Comparison of ENCODE assay signal across 10 cellular contexts in the genomic region with DNA sequence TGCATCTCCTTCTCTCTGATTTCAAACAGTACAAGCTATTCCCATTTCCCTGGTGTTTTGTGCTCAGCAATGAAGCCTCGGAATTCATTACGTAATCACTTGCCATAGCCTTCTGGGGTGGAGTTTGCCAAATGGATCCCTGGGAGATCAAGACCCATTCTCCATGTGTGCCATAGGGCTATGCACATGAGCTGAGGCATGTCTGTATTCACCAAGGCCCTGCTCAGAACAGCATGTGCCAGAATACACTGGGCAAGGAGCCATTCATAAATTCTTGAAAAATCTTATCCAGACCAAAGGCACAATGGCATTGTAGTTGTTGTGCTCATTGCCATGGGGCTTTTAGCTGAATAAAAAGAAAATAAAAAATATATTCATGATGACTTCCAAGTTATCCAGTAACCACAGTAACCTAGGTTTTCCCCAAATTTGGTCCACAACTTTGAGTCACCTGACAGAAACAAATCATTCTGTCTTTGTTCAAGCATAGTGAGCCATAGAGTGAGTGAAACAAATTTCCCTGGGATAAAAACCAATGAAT. TPM values are rescaled to one million over a fixed set of nuclear protein-coding genes. Genes with fewer than 3 reads are reported as not detected.
A peak's percentile ranks its signal among the peaks of the same experiment; 100 is the strongest.
DNase-seq lines count a peak whose midpoint lies in the region; ATAC-seq, FAIRE-seq and TF ChIP-seq lines count a peak whose summit lies in the region.
"Had no signal": no experiment of that assay in that cellular context is flagged by ENCODE, and none has a peak within 500 bp of the region (broad histone marks: within the 10 kb centered on the region; RNA-seq: fewer than 3 reads in every experiment).

No MANE protein-coding gene starts in this region.

- H3K27ac ChIP-seq in heart right ventricle (no peak overlapping the region), testis (no peak overlapping the region), esophagus squamous epithelium (no peak overlapping the region)
- H3K27ac ChIP-seq: parathyroid adenoma had no signal

- TF ChIP-seq CTCF in astrocyte of the spinal cord (IDR thresholded peaks at IDR 0.05; ENCODE audit: low read depth, low read length) (no peak), heart right ventricle (IDR thresholded peaks at IDR 0.05) (no peak), testis (IDR thresholded peaks at IDR 0.05) (no peak), esophagus squamous epithelium (IDR thresholded peaks at IDR 0.05) (no peak)

- no peak for TF ChIP-seq POLR2A in H54 (IDR thresholded peaks at IDR 0.05; ENCODE audit: low read depth, low read length)
- TF ChIP-seq POLR2A in testis (IDR thresholded peaks at IDR 0.05) = no peak
- no peak for TF ChIP-seq POLR2A in esophagus squamous epithelium (IDR thresholded peaks at IDR 0.05)

- H3K27ac Mint-ChIP-seq in activated T-cell treated with anti-CD3 and anti-CD28 coated beads, Interleukin-2, amount 50 U/mL, for 72 hours = no peak overlapping the region
- H3K27ac Mint-ChIP-seq: dendritic cell treated with granulocyte-macrophage colony-stimulating factor and Interleukin-4, amounts not matched to agents 40 ng/mL and 50 ng/mL, for 4 days had no signal

- no peaks in the 10 kb centered on the region for H3K4me1 Mint-ChIP-seq in activated T-cell treated with anti-CD3 and anti-CD28 coated beads, Interleukin-2, amount 50 U/mL, for 72 hours (ENCODE audit: low read depth)

- no peaks in the 10 kb centered on the region for H3K9me3 ChIP-seq in heart right ventricle
- H3K9me3 ChIP-seq in testis = no peaks in the 10 kb centered on the region
- H3K9me3 ChIP-seq in esophagus squamous epithelium = no peaks in the 10 kb centered on the region

- H3K36me3 Mint-ChIP-seq in activated T-cell treated with anti-CD3 and anti-CD28 coated beads, Interleukin-2, amount 50 U/mL, for 72 hours (ENCODE audit: insufficient read depth in 2 of 2) = no peaks in the 10 kb centered on the region

- FAIRE-seq in H54 (lab: Jason Lieb, UNC) = peak; percentile 15

- no peak overlapping the region for H3K4me3 Mint-ChIP-seq in activated T-cell treated with anti-CD3 and anti-CD28 coated beads, Interleukin-2, amount 50 U/mL, for 72 hours
- H3K4me3 Mint-ChIP-seq: dendritic cell treated with granulocyte-macrophage colony-stimulating factor and Interleukin-4, amounts not matched to agents 40 ng/mL and 50 ng/mL, for 4 days had no signal

- H3K27me3 ChIP-seq in heart right ventricle = no peaks in the 10 kb centered on the region
- H3K27me3 ChIP-seq in testis = no peaks in the 10 kb centered on the region
- no peaks in the 10 kb centered on the region for H3K27me3 ChIP-seq in esophagus squamous epithelium

- no peaks in the 10 kb centered on the region for H3K9me3 Mint-ChIP-seq in activated T-cell treated with anti-CD3 and anti-CD28 coated beads, Interleukin-2, amount 50 U/mL, for 72 hours
- H3K9me3 Mint-ChIP-seq: dendritic cell treated with granulocyte-macrophage colony-stimulating factor and Interleukin-4, amounts not matched to agents 40 ng/mL and 50 ng/mL, for 4 days had no signal

- H3K36me3 ChIP-seq in heart right ventricle (no peaks in the 10 kb centered on the region), testis (ENCODE audit: low read depth, missing control alignments) (no peaks in the 10 kb centered on the region), esophagus squamous epithelium (no peaks in the 10 kb centered on the region)

- in situ Hi-C loops in astrocyte of the spinal cord (cut with HindIII; ENCODE audit: low sequenced_read_pairs) = no loop called here

- intact Hi-C loops in heart right ventricle (cut with DNase I) (no loop called here), testis (cut with DNase I; ENCODE audit: low total_unique reads) (no loop called here), esophagus squamous epithelium (cut with DNase I) (no loop called here)

- DNase-seq in H54 (ENCODE audit: insufficient read length, low spot score) = no peak
- DNase-seq in astrocyte of the spinal cord (ENCODE audit: low read depth, low spot score) = peak; percentile 91
- DNase-seq in heart right ventricle = peak in 1 of 2 donors; percentile 4
- DNase-seq in testis = peak; percentile 44
- no peak for DNase-seq in activated T-cell treated with anti-CD3 and anti-CD28 coated beads, Interleukin-2, amount 50 U/mL, for 72 hours
- no peak for DNase-seq in esophagus squamous epithelium (lab: John Stamatoyannopoulos, UW)
- DNase-seq in HT-29 (ENCODE audit: low spot score) = no peak

- no peaks in the 10 kb centered on the region for H3K27me3 Mint-ChIP-seq in activated T-cell treated with anti-CD3 and anti-CD28 coated beads, Interleukin-2, amount 50 U/mL, for 72 hours (ENCODE audit: low read depth)
- H3K27me3 Mint-ChIP-seq: dendritic cell treated with granulocyte-macrophage colony-stimulating factor and Interleukin-4, amounts not matched to agents 40 ng/mL and 50 ng/mL, for 4 days had no signal

- ATAC-seq in heart right ventricle = peak in 5 of 8 donors; percentile 30 to 86 (median 57)
- no peak for ATAC-seq in activated T-cell treated with anti-CD3 and anti-CD28 coated beads, Interleukin-2, amount 50 U/mL, for 72 hours (replicated peaks in 1 of 2)

- H3K4me3 ChIP-seq in astrocyte of the spinal cord (ENCODE audit: low read depth, low read length) (no peak overlapping the region), heart right ventricle (no peak overlapping the region), testis (no peak overlapping the region), esophagus squamous epithelium (no peak overlapping the region)

- H3K4me1 ChIP-seq in heart right ventricle = peaks cover 0 to 4% (median 0%) of the 10 kb centered on the region in 9 donors
- peaks cover 3% of the 10 kb centered on the region for H3K4me1 ChIP-seq in testis
- peaks cover 0 to 6% (median 0%) of the 10 kb centered on the region in 3 donors for H3K4me1 ChIP-seq in esophagus squamous epithelium
- H3K4me1 ChIP-seq: parathyroid adenoma had no signal

- WGBS in heart right ventricle, 2 donors = 49 to 52% methylated on average over 2 of the region's 2 CpGs
- 41 to 50% methylated on average over 2 of the region's 2 CpGs for WGBS in testis, 2 donors
- WGBS in esophagus squamous epithelium, 2 donors = 40 to 59% methylated on average over 2 of the region's 2 CpGs

RNA-seq across cellular contexts. Expression of a gene that starts 53.0 kb away (rescaled TPM):
- total RNA-seq in heart right ventricle (1 to 10 TPM in 1 of 10 donors, under 1 TPM in 8, not detected in 1; 0.10 to 1.5 (median 0.42) TPM), testis (10 to 100 TPM; 12.9 to 14.7 TPM), esophagus squamous epithelium (under 1 TPM in 1 of 4 donors, not detected in 3; 0.19 TPM)
- polyA plus RNA-seq in heart right ventricle (under 1 TPM in 1 of 2 donors, not detected in 1; 0.04 TPM), testis (ENCODE audit: insufficient read depth, low read depth, low replicate concordance) (7.4 TPM)
- total RNA-seq in activated T-cell treated with anti-CD3 and anti-CD28 coated beads, Interleukin-2, amount 50 U/mL, for 72 hours = under 1 TPM in 1 of 2 donors, not detected in 1; 0.48 TPM
- total RNA-seq in HT-29 (2014; rRNA removed; shearing (Covaris generic)) = not detected in 2 replicates
- total RNA-seq: H4 had no signal

Comparison
In these comparisons a context has a peak if more than half of its experiments do, and no peak if none do; other contexts are left out.
1. DNase-seq: peak in astrocyte of the spinal cord (single experiment) and testis (single experiment); none in H54 (single experiment), activated T-cell treated with anti-CD3 and anti-CD28 coated beads, Interleukin-2, amount 50 U/mL, for 72 hours (0 of 2), esophagus squamous epithelium (single experiment) and HT-29 (single experiment).
2. ATAC-seq: peak in heart right ventricle (5 of 8); none in activated T-cell treated with anti-CD3 and anti-CD28 coated beads, Interleukin-2, amount 50 U/mL, for 72 hours (0 of 2).
3. RNA of a gene that starts 53.0 kb away (total RNA-seq): 12.9 to 14.7 TPM in testis; 0.48 TPM in activated T-cell treated with anti-CD3 and anti-CD28 coated beads, Interleukin-2, amount 50 U/mL, for 72 hours, 0.10 to 1.5 TPM in heart right ventricle, 0.19 TPM in esophagus squamous epithelium and not detected in HT-29; every median in the first group is over 4 times any median in the second.